Comparison of ENCODE assay signal across 17 cellular contexts in genomic region chr9:8800196-8800595, GRCh38.
DNase-seq lines count a peak whose midpoint lies in the region; ATAC-seq, FAIRE-seq and TF ChIP-seq lines count a peak whose summit lies in the region.
"Had no signal": no experiment of that assay in that cellular context is flagged by ENCODE, and none has a peak within 500 bp of the region (broad histone marks: within the 10 kb centered on the region; RNA-seq: fewer than 3 reads in every experiment).

No MANE protein-coding gene starts in this region.

- no peak for FAIRE-seq in small intestine (lab: Jason Lieb, UNC)
- FAIRE-seq: A204.1, G401.6, GM12892 had no signal

- no peak overlapping the region for H3K4me3 ChIP-seq in colonic mucosa
- H3K4me3 ChIP-seq in small intestine (ENCODE audit: low read depth in 1 of 2, low read length in 2 of 2) = no peak overlapping the region
- H3K4me3 ChIP-seq in vagina = no peak overlapping the region
- H3K4me3 ChIP-seq: GM23248 had no signal

- H3K9me3 Mint-ChIP-seq in nephron progenitor cell = peaks cover 2% of the 10 kb centered on the region
- H3K9me3 Mint-ChIP-seq: CD4-positive, alpha-beta T cell had no signal

- no peaks in the 10 kb centered on the region for H3K27me3 Mint-ChIP-seq in nephron progenitor cell (ENCODE audit: low read depth, poor library complexity)
- H3K27me3 Mint-ChIP-seq: B cell; CD4-positive, alpha-beta T cell had no signal

- TF ChIP-seq CTCF in nephron progenitor cell (IDR thresholded peaks at IDR 0.05) (no peak), colonic mucosa (IDR thresholded peaks at IDR 0.05) (no peak), vagina (IDR thresholded peaks at IDR 0.05) (no peak)

- ATAC-seq in GM19023 (IDR thresholded peaks at IDR 0.05; ENCODE audit: unreplicated experiment) = no peak

- peak; percentile 93 for DNase-seq in OCI-M1 (lab: John Stamatoyannopoulos, UW)
- peak; percentile 79 for DNase-seq in islet precursor cell
- no peak for DNase-seq in nephron progenitor cell
- no peak for DNase-seq in colonic mucosa
- no peak for DNase-seq in small intestine
- no peak for DNase-seq in vagina (ENCODE audit: extremely low spot score in 2 of 2)
- DNase-seq: C1 segment of cervical spinal cord; CD4-positive, alpha-beta T cell; DMS79; GM23248; H7; IMR-90 had no signal

- H3K27ac Mint-ChIP-seq in nephron progenitor cell = peak overlapping the region; percentile 94
- H3K27ac Mint-ChIP-seq: B cell; CD4-positive, alpha-beta T cell had no signal

- no peak for TF ChIP-seq POLR2A in vagina (IDR thresholded peaks at IDR 0.05)

- H3K4me1 Mint-ChIP-seq in nephron progenitor cell = peaks cover 32% of the 10 kb centered on the region
- H3K4me1 Mint-ChIP-seq: B cell had no signal

- no peaks in the 10 kb centered on the region for H3K9me3 ChIP-seq in colonic mucosa
- no peaks in the 10 kb centered on the region for H3K9me3 ChIP-seq in small intestine (ENCODE audit: control insufficient read depth, low read depth)
- H3K9me3 ChIP-seq in vagina = no peaks in the 10 kb centered on the region

- no peak overlapping the region for H3K4me3 Mint-ChIP-seq in nephron progenitor cell
- H3K4me3 Mint-ChIP-seq: B cell; CD4-positive, alpha-beta T cell had no signal

- intact Hi-C loops in colonic mucosa (cut with DNase I) (no loop called here), vagina (cut with DNase I) (no loop called here)

- WGBS in small intestine, 3 donors = 73 to 85% (median 79%) methylated on average over 3 of the region's 3 CpGs

- no peak overlapping the region for H3K9ac ChIP-seq in colonic mucosa (ENCODE audit: low read depth in 2 of 2, low read length in 2 of 2)
- H3K9ac ChIP-seq: GM23248 had no signal

- no peaks in the 10 kb centered on the region for H3K27me3 ChIP-seq in colonic mucosa
- no peaks in the 10 kb centered on the region for H3K27me3 ChIP-seq in small intestine (ENCODE audit: control insufficient read depth in 2 of 2, insufficient read depth in 2 of 2, low read length in 2 of 2)
- H3K27me3 ChIP-seq in vagina = no peaks in the 10 kb centered on the region

- no peaks in the 10 kb centered on the region for H3K36me3 ChIP-seq in colonic mucosa
- no peaks in the 10 kb centered on the region for H3K36me3 ChIP-seq in small intestine (ENCODE audit: control insufficient read depth in 2 of 2, insufficient read depth in 2 of 2, low read length in 2 of 2)
- no peaks in the 10 kb centered on the region for H3K36me3 ChIP-seq in vagina

- H3K4me1 ChIP-seq in colonic mucosa (no peaks in the 10 kb centered on the region), small intestine (ENCODE audit: control insufficient read depth in 2 of 2, insufficient read depth in 1 of 2, low read depth in 1 of 2, low read length in 1 of 2) (peaks cover 2 to 3% of the 10 kb centered on the region in 2 donors), vagina (no peaks in the 10 kb centered on the region)

- no peak overlapping the region for H3K27ac ChIP-seq in colonic mucosa
- H3K27ac ChIP-seq in small intestine (ENCODE audit: low read depth in 1 of 2, low read length in 1 of 2) = no peak overlapping the region
- no peak overlapping the region for H3K27ac ChIP-seq in vagina
- H3K27ac ChIP-seq: GM23248 had no signal

- H3K36me3 Mint-ChIP-seq in nephron progenitor cell (ENCODE audit: low read depth) = peaks cover 43% of the 10 kb centered on the region

Comparison
In these comparisons a context has a peak if more than half of its experiments do, and no peak if none do; other contexts are left out.
1. DNase-seq: peak in OCI-M1 (single experiment) and islet precursor cell (single experiment); none in nephron progenitor cell (single experiment), colonic mucosa (single experiment), small intestine (single experiment) and vagina (0 of 2).